ENCODE assay signal across 14 cellular contexts in the genomic region with DNA sequence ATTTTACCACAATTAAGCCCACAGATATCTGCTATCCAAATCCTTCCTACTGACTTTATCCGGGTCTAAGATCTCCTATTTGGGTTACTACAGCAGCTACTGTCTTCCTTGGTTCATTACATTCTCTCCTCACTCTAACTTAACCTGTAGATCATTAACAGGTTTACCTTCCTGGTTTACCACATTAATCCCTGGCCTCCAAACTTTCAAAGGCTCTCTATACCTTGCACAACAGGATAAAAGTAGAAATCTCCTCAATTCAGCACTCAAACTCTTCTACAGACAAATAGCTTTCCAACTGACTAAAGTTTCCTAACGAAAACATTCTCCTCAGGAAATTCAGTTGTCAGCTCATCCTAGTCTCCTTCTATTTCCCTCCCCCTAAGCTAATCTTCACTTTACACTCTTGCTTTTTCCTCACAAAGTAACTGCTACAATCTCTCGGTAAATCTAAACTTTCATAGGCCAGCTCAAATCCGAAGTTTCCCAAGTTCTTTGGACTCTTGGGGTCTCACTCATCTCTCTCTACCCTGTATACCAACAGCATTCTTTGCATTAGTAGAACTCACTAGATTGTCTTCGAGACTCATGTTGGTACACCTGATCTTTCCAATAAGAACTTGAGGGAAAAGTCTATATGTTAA. TPM values are rescaled to one million over a fixed set of nuclear protein-coding genes. Genes with fewer than 3 reads are reported as not detected.
A peak's percentile ranks its signal among the peaks of the same experiment; 100 is the strongest.
DNase-seq lines count a peak whose midpoint lies in the region; ATAC-seq, FAIRE-seq and TF ChIP-seq lines count a peak whose summit lies in the region.
"Had no signal": no experiment of that assay in that cellular context is flagged by ENCODE, and none has a peak within 500 bp of the region (broad histone marks: within the 10 kb centered on the region; RNA-seq: fewer than 3 reads in every experiment).

No MANE protein-coding gene starts in this region.

- WGBS in HepG2 (ENCODE audit: low lambda C conversion rate): under 1% methylated on average over 5 of the region's 5 CpGs
- 37 to 63% (median 39%) methylated on average over 5 of the region's 5 CpGs for WGBS in stomach, 5 donors

- H3K36me3 ChIP-seq in HepG2 (replicated peaks in 1 of 2; ENCODE audit: control insufficient read depth in 1 of 2, insufficient read depth in 2 of 2, low read length in 2 of 2) (no peaks in the 10 kb centered on the region), stomach (no peaks in the 10 kb centered on the region)
- H3K36me3 ChIP-seq: heart left ventricle had no signal

- FAIRE-seq in HepG2 (lab: Jason Lieb, UNC): peak; percentile 67
- FAIRE-seq: A204.1 had no signal

- in situ Hi-C loops in HepG2 (cut with HindIII; ENCODE audit: extremely low pct_ligation_motif_present, low pct_unique_long_range_greater_than_20kb): no loop called here

- intact Hi-C loops in HepG2 (cut with micrococcal nuclease; ENCODE audit: unreplicated experiment): loop anchor here (5.0 to 10.0 kb wide), 2 partner anchors 45 to 123 kb away; partner anchors contain the start of genes GON7 and UBR7
- intact Hi-C loops in stomach (cut with DNase I; ENCODE audit: low total_unique reads): no loop called here
- intact Hi-C loops in left cardiac atrium (cut with DNase I): no loop called here

- H3K4me1 Mint-ChIP-seq in activated naive CD4-positive, alpha-beta T cell treated with anti-CD3 and anti-CD28 coated beads, Interleukin-2, amount 50 U/mL, for 24 hours: peaks cover 62% of the 10 kb centered on the region
- peaks cover 22% of the 10 kb centered on the region for H3K4me1 Mint-ChIP-seq in activated T-helper 17 cell treated with anti-CD3 and anti-CD28 coated beads, Interleukin-2, amount 50 U/mL, for 72 hours

- peaks cover 74% of the 10 kb centered on the region for H3K79me2 ChIP-seq in HepG2 (ENCODE audit: insufficient read depth, low read length)

- H3K27ac Mint-ChIP-seq in activated naive CD4-positive, alpha-beta T cell treated with anti-CD3 and anti-CD28 coated beads, Interleukin-2, amount 50 U/mL, for 24 hours: peak overlapping the region; percentile 10
- no peak overlapping the region for H3K27ac Mint-ChIP-seq in activated T-helper 17 cell treated with anti-CD3 and anti-CD28 coated beads, Interleukin-2, amount 50 U/mL, for 72 hours
- H3K27ac Mint-ChIP-seq: activated CD4-positive, alpha-beta T cell treated with anti-CD3 and anti-CD28 coated beads for 36 hours had no signal

- H3K27me3 ChIP-seq in HepG2 (ENCODE audit: control insufficient read depth in 1 of 2, insufficient read depth in 2 of 2, low read length in 2 of 2) (no peaks in the 10 kb centered on the region; a peak in 1 of 5 replicates), stomach (no peaks in the 10 kb centered on the region)
- H3K27me3 ChIP-seq: heart left ventricle had no signal

- POLR2A ChIA-PET in HepG2 (lab: Yijun Ruan, JAX): interaction anchor here (1.2 to 2.1 kb wide), 2 partner anchors 13 to 123 kb away, joined by 3 to 8 read pairs; partner anchors contain the start of genes GON7 and UBR7

- H3K9me3 Mint-ChIP-seq in activated naive CD4-positive, alpha-beta T cell treated with anti-CD3 and anti-CD28 coated beads, Interleukin-2, amount 50 U/mL, for 24 hours: no peaks in the 10 kb centered on the region
- H3K9me3 Mint-ChIP-seq in activated T-helper 17 cell treated with anti-CD3 and anti-CD28 coated beads, Interleukin-2, amount 50 U/mL, for 72 hours: no peaks in the 10 kb centered on the region

- peak overlapping the region; percentile 56 for H3K27ac ChIP-seq in HepG2 (ENCODE audit: extremely low read length, insufficient read depth, low read length)
- H3K27ac ChIP-seq in stomach: peak overlapping the region in 3 of 5 donors; percentile 8 to 98 (median 97)

- H3K9me3 ChIP-seq in HepG2 (ENCODE audit: low read length) (no peaks in the 10 kb centered on the region), stomach (no peaks in the 10 kb centered on the region)
- H3K9me3 ChIP-seq: heart left ventricle had no signal

- TF ChIP-seq CTCF in HepG2 (CRISPR knock-in tag; IDR thresholded peaks at IDR 0.05) (no peak), stomach (IDR thresholded peaks at IDR 0.05) (no peak)

- H3K9ac ChIP-seq in HepG2 (ENCODE audit: insufficient read depth, low read depth, low read length): peak overlapping the region; percentile 54; the same call in 1 of the 2 replicates

- H3K4me2 ChIP-seq in HepG2 (ENCODE audit: low read depth, low read length): peak overlapping the region; percentile 83

- ATAC-seq in activated T-helper 17 cell treated with anti-CD3 and anti-CD28 coated beads, Interleukin-2, amount 50 U/mL, for 72 hours (replicated peaks): no peak
- peak; percentile 53 for ATAC-seq in HepG2
- no peak for ATAC-seq in left cardiac atrium
- ATAC-seq: activated CD4-positive, alpha-beta T cell treated with anti-CD3 and anti-CD28 coated beads for 36 hours; heart left ventricle had no signal

- TF ChIP-seq RAD21 in HepG2 (CRISPR knock-in tag; IDR thresholded peaks at IDR 0.05): no peak

- peaks cover 27% of the 10 kb centered on the region for H4K20me1 ChIP-seq in HepG2 (ENCODE audit: insufficient read depth, low read length)

- BruUV-seq in HepG2 (replicated peaks; lab: Mats Ljungman, UMichigan): TSS peak; percentile 38

- H2AFZ ChIP-seq in HepG2 (ENCODE audit: low read length): no peak overlapping the region

- CTCF ChIA-PET in HepG2 (lab: Yijun Ruan, JAX; ENCODE audit: low intra/inter-chr PET ratio, low total read pairs): no interaction called here

- H3K4me1 ChIP-seq in HepG2 (ENCODE audit: insufficient read depth, low read length) (peaks cover 55% of the 10 kb centered on the region), stomach (peaks cover 21 to 62% (median 45%) of the 10 kb centered on the region in 4 donors)

- H3K27me3 Mint-ChIP-seq in activated naive CD4-positive, alpha-beta T cell treated with anti-CD3 and anti-CD28 coated beads, Interleukin-2, amount 50 U/mL, for 24 hours: no peaks in the 10 kb centered on the region
- no peaks in the 10 kb centered on the region for H3K27me3 Mint-ChIP-seq in activated T-helper 17 cell treated with anti-CD3 and anti-CD28 coated beads, Interleukin-2, amount 50 U/mL, for 72 hours
- H3K27me3 Mint-ChIP-seq: activated CD4-positive, alpha-beta T cell treated with anti-CD3 and anti-CD28 coated beads for 36 hours had no signal

- TF ChIP-seq EP300 in HepG2 (IDR thresholded peaks at IDR 0.05; ENCODE audit: low read depth in 2 of 2, low read length in 2 of 2) (peak in 1 of 2 experiments; percentile 58; a peak in 1 of 4 replicates), HepG2 (CRISPR knock-in tag; IDR thresholded peaks at IDR 0.05; ENCODE audit: borderline replicate concordance) (no peak), stomach (IDR thresholded peaks at IDR 0.05) (no peak)

- TF ChIP-seq POLR2A in HepG2 (IDR thresholded peaks at IDR 0.05; ENCODE audit: insufficient read depth in 1 of 2, low read depth in 2 of 2, low read length in 2 of 2) (no peak), stomach (IDR thresholded peaks at IDR 0.05) (no peak)

- H3K4me3 Mint-ChIP-seq in activated naive CD4-positive, alpha-beta T cell treated with anti-CD3 and anti-CD28 coated beads, Interleukin-2, amount 50 U/mL, for 24 hours: peak overlapping the region; percentile 26
- peak overlapping the region; percentile 91 for H3K4me3 Mint-ChIP-seq in activated T-helper 17 cell treated with anti-CD3 and anti-CD28 coated beads, Interleukin-2, amount 50 U/mL, for 72 hours

- no peaks in the 10 kb centered on the region for H3K36me3 Mint-ChIP-seq in activated naive CD4-positive, alpha-beta T cell treated with anti-CD3 and anti-CD28 coated beads, Interleukin-2, amount 50 U/mL, for 24 hours
- H3K36me3 Mint-ChIP-seq in activated T-helper 17 cell treated with anti-CD3 and anti-CD28 coated beads, Interleukin-2, amount 50 U/mL, for 72 hours (ENCODE audit: low read depth): no peaks in the 10 kb centered on the region

- peak overlapping the region; percentile 33 to 79 (median 77); a peak in 5 of 6 replicates for H3K4me3 ChIP-seq in HepG2 (replicated peaks in 1 of 3; ENCODE audit: insufficient read depth in 1 of 3, low read depth in 2 of 3, low read length in 3 of 3)
- H3K4me3 ChIP-seq in stomach: peak overlapping the region in 1 of 4 donors; percentile 23

- no peak for DNase-seq in activated naive CD4-positive, alpha-beta T cell treated with anti-CD3 and anti-CD28 coated beads, Interleukin-2, amount 50 U/mL, for 16 hours
- DNase-seq in HepG2 (ENCODE audit: low spot score) (peak; percentile 69), stomach (no peak), superior temporal gyrus (ENCODE audit: extremely low spot score) (no peak), left cardiac atrium (no peak), NCI-H446 (lab: John Stamatoyannopoulos, UW) (no peak)
- DNase-seq: activated CD4-positive, alpha-beta T cell treated with anti-CD3 and anti-CD28 coated beads for 36 hours; cortex of kidney; GDM1; heart left ventricle; NCI-H526 had no signal

RNA-seq across cellular contexts. Expression of gene BTBD7, which starts 2.7 kb away (rescaled TPM):
- 10 to 100 TPM; 10.1 to 15.9 TPM for total RNA-seq in activated T-helper 17 cell treated with anti-CD3 and anti-CD28 coated beads, Interleukin-2, amount 50 U/mL, for 72 hours
- total RNA-seq in HepG2 (2016; rRNA removed; fragmentation: Illumina TruSeq; extraction: Trizol) (15.2 and 19.9 TPM in 2 replicates), stomach (10 to 100 TPM; 19.6 to 99.2 (median 32.2) TPM), left cardiac atrium (10 to 100 TPM; 24.4 to 25.1 TPM)
- total RNA-seq in HepG2 (2016; cell fraction: cytosol; rRNA removed; fragmentation: Illumina TruSeq; extraction: Trizol; ENCODE audit: low read depth): 25.9 and 26.4 TPM in 2 replicates
- 12.9 and 17.5 TPM in 2 replicates for total RNA-seq in HepG2 (2016; cell fraction: insoluble cytoplasmic fraction; rRNA removed; fragmentation: Illumina TruSeq; extraction: Trizol)
- 21.6 and 25.2 TPM in 2 replicates for total RNA-seq in HepG2 (2016; cell fraction: membrane; rRNA removed; fragmentation: Illumina TruSeq; extraction: Trizol)
- 14.3 and 17.4 TPM in 2 replicates for total RNA-seq in HepG2 (2016; cell fraction: nucleus; rRNA removed; fragmentation: Illumina TruSeq; extraction: Trizol)
- polyA plus RNA-seq in HepG2 (2011; rRNA removed) (9.7 and 11.6 TPM in 2 replicates), stomach (1 to 10 TPM; 5.7 to 9.2 (median 7.3) TPM)
- polyA plus RNA-seq in HepG2 (2011; cell fraction: cytosol; rRNA removed): 7.2 and 8.0 TPM in 2 replicates
- polyA plus RNA-seq in HepG2 (2011; cell fraction: nucleus; rRNA removed): 7.6 and 8.4 TPM in 2 replicates
- polyA plus RNA-seq in HepG2 (2012): 8.0 and 8.5 TPM in 2 replicates
- 2.0 and 2.3 TPM in 2 replicates for polyA plus RNA-seq in HepG2 (2016; cell fraction: cytosol; fragmentation: Illumina TruSeq; extraction: Trizol; ENCODE audit: low read depth)
- polyA plus RNA-seq in HepG2 (2016; cell fraction: insoluble cytoplasmic fraction; fragmentation: Illumina TruSeq; extraction: Trizol; ENCODE audit: low read depth): 13.9 and 15.1 TPM in 2 replicates
- 6.0 and 7.2 TPM in 2 replicates for polyA plus RNA-seq in HepG2 (2016; cell fraction: membrane; fragmentation: Illumina TruSeq; extraction: Trizol; ENCODE audit: low read depth)
- 19.2 and 19.5 TPM in 2 replicates for polyA plus RNA-seq in HepG2 (2016; cell fraction: nucleus; fragmentation: Illumina TruSeq; extraction: Trizol; ENCODE audit: insufficient read depth, low read depth)
- 28.3 and 39.7 TPM in 2 replicates for polyA minus RNA-seq in HepG2 (2011; rRNA and poly(A)+ RNA removed; ENCODE audit: low replicate concordance)
- polyA minus RNA-seq in HepG2 (2011; cell fraction: cytosol; rRNA and poly(A)+ RNA removed): 13.5 and 16.3 TPM in 2 replicates
- 18.5 and 23.7 TPM in 2 replicates for polyA minus RNA-seq in HepG2 (2011; cell fraction: nucleus; rRNA and poly(A)+ RNA removed)

RNA-seq across cellular contexts. Expression of gene COX8C, which starts 16.9 kb away (rescaled TPM):
- not detected for total RNA-seq in activated T-helper 17 cell treated with anti-CD3 and anti-CD28 coated beads, Interleukin-2, amount 50 U/mL, for 72 hours
- total RNA-seq in HepG2 (2016; rRNA removed; fragmentation: Illumina TruSeq; extraction: Trizol): not detected in 2 replicates
- not detected in 2 replicates for total RNA-seq in HepG2 (2016; cell fraction: cytosol; rRNA removed; fragmentation: Illumina TruSeq; extraction: Trizol; ENCODE audit: low read depth)
- total RNA-seq in HepG2 (2016; cell fraction: insoluble cytoplasmic fraction; rRNA removed; fragmentation: Illumina TruSeq; extraction: Trizol): not detected in 2 replicates
- total RNA-seq in HepG2 (2016; cell fraction: membrane; rRNA removed; fragmentation: Illumina TruSeq; extraction: Trizol): not detected in 2 replicates
- not detected in 2 replicates for total RNA-seq in HepG2 (2016; cell fraction: nucleus; rRNA removed; fragmentation: Illumina TruSeq; extraction: Trizol)
- not detected in 2 replicates for polyA plus RNA-seq in HepG2 (2011; rRNA removed)
- polyA plus RNA-seq in HepG2 (2011; cell fraction: cytosol; rRNA removed): not detected in 2 replicates
- not detected in 2 replicates for polyA plus RNA-seq in HepG2 (2011; cell fraction: nucleus; rRNA removed)
- polyA plus RNA-seq in HepG2 (2012): not detected in 2 replicates
- not detected in 2 replicates for polyA plus RNA-seq in HepG2 (2016; cell fraction: cytosol; fragmentation: Illumina TruSeq; extraction: Trizol; ENCODE audit: low read depth)
- polyA plus RNA-seq in HepG2 (2016; cell fraction: insoluble cytoplasmic fraction; fragmentation: Illumina TruSeq; extraction: Trizol; ENCODE audit: low read depth): not detected in 2 replicates
- polyA plus RNA-seq in HepG2 (2016; cell fraction: membrane; fragmentation: Illumina TruSeq; extraction: Trizol; ENCODE audit: low read depth): not detected in 2 replicates
- polyA plus RNA-seq in HepG2 (2016; cell fraction: nucleus; fragmentation: Illumina TruSeq; extraction: Trizol; ENCODE audit: insufficient read depth, low read depth): not detected in 2 replicates
- polyA minus RNA-seq in HepG2 (2011; rRNA and poly(A)+ RNA removed; ENCODE audit: low replicate concordance): not detected in 2 replicates
- polyA minus RNA-seq in HepG2 (2011; cell fraction: cytosol; rRNA and poly(A)+ RNA removed): not detected in 2 replicates
- not detected in 2 replicates for polyA minus RNA-seq in HepG2 (2011; cell fraction: nucleus; rRNA and poly(A)+ RNA removed)
- not detected for total RNA-seq in stomach
- polyA plus RNA-seq in stomach: not detected
- not detected for total RNA-seq in left cardiac atrium
- total RNA-seq: activated CD4-positive, alpha-beta T cell treated with anti-CD3 and anti-CD28 coated beads for 36 hours had no signal
- polyA plus RNA-seq: heart left ventricle had no signal
